In the genomic region with DNA sequence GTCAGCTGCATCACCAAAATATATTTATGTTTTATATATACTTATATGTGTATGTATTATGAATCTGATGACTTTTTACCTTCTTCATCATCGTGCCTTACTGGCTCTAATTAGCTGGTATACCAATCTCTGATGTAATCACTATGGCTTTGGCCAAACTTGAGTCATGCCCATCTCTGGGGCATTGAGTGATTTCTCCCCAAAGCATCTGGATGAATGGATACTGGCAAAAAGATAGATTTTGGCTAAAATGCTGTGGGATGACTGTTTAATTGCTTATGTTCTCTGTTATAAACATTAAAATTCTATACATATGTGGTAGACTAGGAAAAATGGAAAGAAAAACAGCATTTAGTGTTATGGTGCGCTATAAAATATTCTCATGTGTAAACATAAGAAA, we compare ENCODE assay signal across 15 cellular contexts. TPM values are rescaled to one million over a fixed set of nuclear protein-coding genes. Genes with fewer than 3 reads are reported as not detected.
DNase-seq lines count a peak whose midpoint lies in the region; ATAC-seq lines count a peak whose summit lies in the region.
"Had no signal": no experiment of that assay in that cellular context is flagged by ENCODE, and none has a peak within 500 bp of the region (broad histone marks: within the 10 kb centered on the region; RNA-seq: fewer than 3 reads in every experiment).

No MANE protein-coding gene starts in this region.

- H3K9ac ChIP-seq in subcutaneous abdominal adipose tissue (ENCODE audit: low read length in 5 of 5): peak overlapping the region in 2 of 5 donors; percentile 35 to 54

- H3K27ac ChIP-seq in subcutaneous abdominal adipose tissue (ENCODE audit: low read depth, low read length) (peak overlapping the region; percentile 73), aorta (ENCODE audit: low read depth in 1 of 2, low read length in 2 of 2) (no peak overlapping the region)
- H3K27ac ChIP-seq: PC-9 had no signal

- H3K4me3 ChIP-seq in MG63 (no peak overlapping the region), subcutaneous abdominal adipose tissue (ENCODE audit: low read depth in 1 of 5, low read length in 5 of 5) (no peak overlapping the region), aorta (ENCODE audit: low read length in 2 of 2) (no peak overlapping the region)
- H3K4me3 ChIP-seq: PC-9 had no signal

- ATAC-seq in GM21515 (IDR thresholded peaks at IDR 0.05; ENCODE audit: unreplicated experiment): no peak
- no peak for ATAC-seq in aorta (ENCODE audit: low FRiP score)
- ATAC-seq: CD8-positive, alpha-beta T cell had no signal

- peaks cover 6% of the 10 kb centered on the region for H3K36me3 ChIP-seq in MG63
- no peaks in the 10 kb centered on the region for H3K36me3 ChIP-seq in subcutaneous abdominal adipose tissue (ENCODE audit: control insufficient read depth in 5 of 5, insufficient read depth in 5 of 5, low read length in 5 of 5)
- no peaks in the 10 kb centered on the region for H3K36me3 ChIP-seq in aorta (ENCODE audit: control insufficient read depth in 1 of 2, insufficient read depth in 2 of 2, low read length in 1 of 2)

- H3K27me3 ChIP-seq in MG63 (no peaks in the 10 kb centered on the region), subcutaneous abdominal adipose tissue (ENCODE audit: control insufficient read depth in 5 of 5, insufficient read depth in 4 of 5, low read length in 5 of 5) (no peaks in the 10 kb centered on the region), aorta (ENCODE audit: control insufficient read depth in 1 of 2, insufficient read depth in 2 of 2, low read length in 1 of 2) (no peaks in the 10 kb centered on the region)

- no peaks in the 10 kb centered on the region for H3K9me3 ChIP-seq in MG63
- no peaks in the 10 kb centered on the region for H3K9me3 ChIP-seq in subcutaneous abdominal adipose tissue (ENCODE audit: control insufficient read depth in 5 of 5, low read length in 5 of 5)
- no peaks in the 10 kb centered on the region for H3K9me3 ChIP-seq in aorta (ENCODE audit: control insufficient read depth, low read length)

- intact Hi-C loops in aorta (cut with DNase I): no loop called here

- 92% methylated on average over 2 of the region's 2 CpGs for WGBS in aorta, 2 donors

- H3K4me1 ChIP-seq in subcutaneous abdominal adipose tissue (ENCODE audit: control insufficient read depth in 5 of 5, insufficient read depth in 5 of 5, low read length in 5 of 5) (peaks cover 0 to 21% (median 3%) of the 10 kb centered on the region in 5 donors), aorta (ENCODE audit: control insufficient read depth in 1 of 2, insufficient read depth in 2 of 2, low read length in 2 of 2) (no peaks in the 10 kb centered on the region)

- DNase-seq in GM03348 (ENCODE audit: low spot score): peak; percentile 42
- peak; percentile 68 for DNase-seq in MG63
- DNase-seq in fibroblast of gingiva (ENCODE audit: low read depth): peak; percentile 79
- no peak for DNase-seq in germinal center (ENCODE audit: low spot score)
- DNase-seq in aorta: no peak
- DNase-seq: CD8-positive, alpha-beta T cell; DND-41; H9; NCI-H1436; NCI-H2029; NCI-H2171 treated with DMSO at 0.1 percent for 48 hours; NCI-H748 treated with DMSO at 0.1 percent for 48 hours; PC-9 had no signal

RNA-seq across cellular contexts. Expression of a gene that starts 19.6 kb away (rescaled TPM):
- 80.5 and 107 TPM in 2 replicates for total RNA-seq in MG63 (2014; rRNA removed; shearing (Covaris generic); ENCODE audit: low replicate concordance)
- total RNA-seq in aorta: 10 to 100 TPM in 1 of 2 donors, 1 to 10 TPM in 1; 8.8 to 11.8 TPM
- polyA plus RNA-seq in aorta: 10 to 100 TPM; 22.7 to 43.5 TPM
- total RNA-seq: H9 had no signal

RNA-seq across cellular contexts. Expression of a gene that starts 29.6 kb away (rescaled TPM):
- 58.6 and 111 TPM in 2 replicates for total RNA-seq in MG63 (2014; rRNA removed; shearing (Covaris generic); ENCODE audit: low replicate concordance)
- total RNA-seq in aorta: 10 to 100 TPM; 54.7 to 56.1 TPM
- polyA plus RNA-seq in aorta: 10 to 100 TPM; 27.0 to 31.2 TPM

Comparison
In these comparisons a context has a peak if more than half of its experiments do, and no peak if none do; other contexts are left out.
1. DNase-seq: peak in GM03348 (single experiment), MG63 (single experiment) and fibroblast of gingiva (single experiment); none in germinal center (single experiment) and aorta (0 of 2).